Comparison of ENCODE assay signal across 1 cellular context in the genomic region with DNA sequence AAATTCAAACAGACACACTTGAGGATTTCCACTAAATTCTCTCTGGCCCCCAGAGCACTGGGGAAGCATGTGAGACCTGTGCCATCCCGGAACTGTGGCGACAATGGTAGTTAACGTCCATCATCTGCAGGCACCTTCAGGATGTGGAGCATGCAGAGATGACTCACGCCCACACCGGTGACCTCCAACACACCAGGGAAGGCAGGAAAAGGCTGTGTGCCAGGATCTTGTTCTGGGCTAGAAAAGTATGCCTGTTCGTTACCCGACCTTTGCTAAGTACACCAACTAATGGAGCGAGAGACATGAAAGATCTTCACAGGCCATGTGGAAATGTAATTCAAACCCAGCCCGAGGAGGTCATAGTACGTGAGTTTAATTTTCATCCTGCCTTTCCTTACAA.
TF ChIP-seq lines count a peak whose summit lies in the region.

No MANE protein-coding gene starts in this region.

TF ChIP-seq in IMR-90, 13 proteins besides CTCF, POLR2A, EP300 and RAD21 (continued from another document):
- no peak for TF ChIP-seq RCOR1 (IDR thresholded peaks at IDR 0.05; ENCODE audit: insufficient replicate concordance, low read length)
- TF ChIP-seq, protein P1, sequence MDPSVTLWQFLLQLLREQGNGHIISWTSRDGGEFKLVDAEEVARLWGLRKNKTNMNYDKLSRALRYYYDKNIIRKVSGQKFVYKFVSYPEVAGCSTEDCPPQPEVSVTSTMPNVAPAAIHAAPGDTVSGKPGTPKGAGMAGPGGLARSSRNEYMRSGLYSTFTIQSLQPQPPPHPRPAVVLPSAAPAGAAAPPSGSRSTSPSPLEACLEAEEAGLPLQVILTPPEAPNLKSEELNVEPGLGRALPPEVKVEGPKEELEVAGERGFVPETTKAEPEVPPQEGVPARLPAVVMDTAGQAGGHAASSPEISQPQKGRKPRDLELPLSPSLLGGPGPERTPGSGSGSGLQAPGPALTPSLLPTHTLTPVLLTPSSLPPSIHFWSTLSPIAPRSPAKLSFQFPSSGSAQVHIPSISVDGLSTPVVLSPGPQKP (IDR thresholded peaks at IDR 0.05; ENCODE audit: borderline replicate concordance, low read depth, low read length), result no peak
- TF ChIP-seq SMC3 (IDR thresholded peaks at IDR 0.05; ENCODE audit: low read depth, low read length), result no peak
